1 cellular context compared by ENCODE assay signal in the genomic region with DNA sequence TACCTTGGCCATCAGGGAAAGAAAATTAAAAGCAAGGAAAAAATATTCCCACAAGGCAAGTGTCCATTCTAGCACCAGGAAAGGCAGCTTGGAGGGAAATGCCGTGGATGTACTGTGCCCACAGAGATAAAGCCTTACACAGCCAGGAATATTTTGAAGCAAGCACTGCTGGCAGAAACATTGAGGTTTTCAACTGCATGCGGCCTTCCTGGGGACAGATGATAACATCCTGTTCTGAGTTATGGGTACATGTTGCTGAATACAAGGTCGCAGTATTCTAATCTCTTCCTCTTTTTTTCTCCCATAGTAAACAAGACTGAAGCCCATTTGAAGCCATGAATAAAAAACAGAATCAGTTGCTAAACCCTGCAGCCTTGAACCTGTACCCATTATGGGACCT.
TF ChIP-seq lines count a peak whose summit lies in the region.

No MANE protein-coding gene starts in this region.

TF ChIP-seq in GM23338, 12 proteins besides CTCF, POLR2A, EP300 and RAD21 (continued from another document):
- TF ChIP-seq, protein P1, sequence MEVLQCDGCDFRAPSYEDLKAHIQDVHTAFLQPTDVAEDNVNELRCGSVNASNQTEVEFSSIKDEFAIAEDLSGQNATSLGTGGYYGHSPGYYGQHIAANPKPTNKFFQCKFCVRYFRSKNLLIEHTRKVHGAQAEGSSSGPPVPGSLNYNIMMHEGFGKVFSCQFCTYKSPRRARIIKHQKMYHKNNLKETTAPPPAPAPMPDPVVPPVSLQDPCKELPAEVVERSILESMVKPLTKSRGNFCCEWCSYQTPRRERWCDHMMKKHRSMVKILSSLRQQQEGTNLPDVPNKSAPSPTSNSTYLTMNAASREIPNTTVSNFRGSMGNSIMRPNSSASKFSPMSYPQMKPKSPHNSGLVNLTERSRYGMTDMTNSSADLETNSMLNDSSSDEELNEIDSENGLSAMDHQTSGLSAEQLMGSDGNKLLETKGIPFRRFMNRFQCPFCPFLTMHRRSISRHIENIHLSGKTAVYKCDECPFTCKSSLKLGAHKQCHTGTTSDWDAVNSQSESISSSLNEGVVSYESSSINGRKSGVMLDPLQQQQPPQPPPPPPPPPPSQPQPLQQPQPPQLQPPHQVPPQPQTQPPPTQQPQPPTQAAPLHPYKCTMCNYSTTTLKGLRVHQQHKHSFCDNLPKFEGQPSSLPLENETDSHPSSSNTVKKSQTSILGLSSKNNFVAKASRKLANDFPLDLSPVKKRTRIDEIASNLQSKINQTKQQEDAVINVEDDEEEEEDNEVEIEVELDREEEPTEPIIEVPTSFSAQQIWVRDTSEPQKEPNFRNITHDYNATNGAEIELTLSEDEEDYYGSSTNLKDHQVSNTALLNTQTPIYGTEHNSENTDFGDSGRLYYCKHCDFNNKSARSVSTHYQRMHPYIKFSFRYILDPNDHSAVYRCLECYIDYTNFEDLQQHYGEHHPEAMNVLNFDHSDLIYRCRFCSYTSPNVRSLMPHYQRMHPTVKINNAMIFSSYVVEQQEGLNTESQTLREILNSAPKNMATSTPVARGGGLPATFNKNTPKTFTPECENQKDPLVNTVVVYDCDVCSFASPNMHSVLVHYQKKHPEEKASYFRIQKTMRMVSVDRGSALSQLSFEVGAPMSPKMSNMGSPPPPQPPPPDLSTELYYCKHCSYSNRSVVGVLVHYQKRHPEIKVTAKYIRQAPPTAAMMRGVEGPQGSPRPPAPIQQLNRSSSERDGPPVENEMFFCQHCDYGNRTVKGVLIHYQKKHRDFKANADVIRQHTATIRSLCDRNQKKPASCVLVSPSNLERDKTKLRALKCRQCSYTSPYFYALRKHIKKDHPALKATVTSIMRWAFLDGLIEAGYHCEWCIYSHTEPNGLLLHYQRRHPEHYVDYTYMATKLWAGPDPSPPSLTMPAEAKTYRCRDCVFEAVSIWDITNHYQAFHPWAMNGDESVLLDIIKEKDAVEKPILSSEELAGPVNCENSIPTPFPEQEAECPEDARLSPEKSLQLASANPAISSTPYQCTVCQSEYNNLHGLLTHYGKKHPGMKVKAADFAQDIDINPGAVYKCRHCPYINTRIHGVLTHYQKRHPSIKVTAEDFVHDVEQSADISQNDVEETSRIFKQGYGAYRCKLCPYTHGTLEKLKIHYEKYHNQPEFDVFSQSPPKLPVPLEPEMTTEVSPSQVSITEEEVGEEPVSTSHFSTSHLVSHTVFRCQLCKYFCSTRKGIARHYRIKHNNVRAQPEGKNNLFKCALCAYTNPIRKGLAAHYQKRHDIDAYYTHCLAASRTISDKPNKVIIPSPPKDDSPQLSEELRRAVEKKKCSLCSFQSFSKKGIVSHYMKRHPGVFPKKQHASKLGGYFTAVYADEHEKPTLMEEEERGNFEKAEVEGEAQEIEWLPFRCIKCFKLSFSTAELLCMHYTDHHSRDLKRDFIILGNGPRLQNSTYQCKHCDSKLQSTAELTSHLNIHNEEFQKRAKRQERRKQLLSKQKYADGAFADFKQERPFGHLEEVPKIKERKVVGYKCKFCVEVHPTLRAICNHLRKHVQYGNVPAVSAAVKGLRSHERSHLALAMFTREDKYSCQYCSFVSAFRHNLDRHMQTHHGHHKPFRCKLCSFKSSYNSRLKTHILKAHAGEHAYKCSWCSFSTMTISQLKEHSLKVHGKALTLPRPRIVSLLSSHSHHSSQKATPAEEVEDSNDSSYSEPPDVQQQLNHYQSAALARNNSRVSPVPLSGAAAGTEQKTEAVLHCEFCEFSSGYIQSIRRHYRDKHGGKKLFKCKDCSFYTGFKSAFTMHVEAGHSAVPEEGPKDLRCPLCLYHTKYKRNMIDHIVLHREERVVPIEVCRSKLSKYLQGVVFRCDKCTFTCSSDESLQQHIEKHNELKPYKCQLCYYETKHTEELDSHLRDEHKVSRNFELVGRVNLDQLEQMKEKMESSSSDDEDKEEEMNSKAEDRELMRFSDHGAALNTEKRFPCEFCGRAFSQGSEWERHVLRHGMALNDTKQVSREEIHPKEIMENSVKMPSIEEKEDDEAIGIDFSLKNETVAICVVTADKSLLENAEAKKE (CRISPR knock-in tag; IDR thresholded peaks at IDR 0.05), result no peak
- no peak for TF ChIP-seq STAT1 (IDR thresholded peaks at IDR 0.05; ENCODE audit: unreplicated experiment)
- TF ChIP-seq ZNF114 (CRISPR knock-in tag; IDR thresholded peaks at IDR 0.05), result no peak
- TF ChIP-seq, protein P2, sequence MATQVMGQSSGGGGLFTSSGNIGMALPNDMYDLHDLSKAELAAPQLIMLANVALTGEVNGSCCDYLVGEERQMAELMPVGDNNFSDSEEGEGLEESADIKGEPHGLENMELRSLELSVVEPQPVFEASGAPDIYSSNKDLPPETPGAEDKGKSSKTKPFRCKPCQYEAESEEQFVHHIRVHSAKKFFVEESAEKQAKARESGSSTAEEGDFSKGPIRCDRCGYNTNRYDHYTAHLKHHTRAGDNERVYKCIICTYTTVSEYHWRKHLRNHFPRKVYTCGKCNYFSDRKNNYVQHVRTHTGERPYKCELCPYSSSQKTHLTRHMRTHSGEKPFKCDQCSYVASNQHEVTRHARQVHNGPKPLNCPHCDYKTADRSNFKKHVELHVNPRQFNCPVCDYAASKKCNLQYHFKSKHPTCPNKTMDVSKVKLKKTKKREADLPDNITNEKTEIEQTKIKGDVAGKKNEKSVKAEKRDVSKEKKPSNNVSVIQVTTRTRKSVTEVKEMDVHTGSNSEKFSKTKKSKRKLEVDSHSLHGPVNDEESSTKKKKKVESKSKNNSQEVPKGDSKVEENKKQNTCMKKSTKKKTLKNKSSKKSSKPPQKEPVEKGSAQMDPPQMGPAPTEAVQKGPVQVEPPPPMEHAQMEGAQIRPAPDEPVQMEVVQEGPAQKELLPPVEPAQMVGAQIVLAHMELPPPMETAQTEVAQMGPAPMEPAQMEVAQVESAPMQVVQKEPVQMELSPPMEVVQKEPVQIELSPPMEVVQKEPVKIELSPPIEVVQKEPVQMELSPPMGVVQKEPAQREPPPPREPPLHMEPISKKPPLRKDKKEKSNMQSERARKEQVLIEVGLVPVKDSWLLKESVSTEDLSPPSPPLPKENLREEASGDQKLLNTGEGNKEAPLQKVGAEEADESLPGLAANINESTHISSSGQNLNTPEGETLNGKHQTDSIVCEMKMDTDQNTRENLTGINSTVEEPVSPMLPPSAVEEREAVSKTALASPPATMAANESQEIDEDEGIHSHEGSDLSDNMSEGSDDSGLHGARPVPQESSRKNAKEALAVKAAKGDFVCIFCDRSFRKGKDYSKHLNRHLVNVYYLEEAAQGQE (IDR thresholded peaks at IDR 0.05; ENCODE audit: unreplicated experiment), result no peak
